In genomic region chr1:32817815-32818786, GRCh38 we compare ENCODE assay signal across 1 cellular context.
TF ChIP-seq lines count a peak whose summit lies in the region.

No MANE protein-coding gene starts in this region.

TF ChIP-seq in HepG2, 621 proteins besides CTCF, POLR2A, EP300 and RAD21 (continued from another document and continues in another):
- TF ChIP-seq GATAD1 (CRISPR knock-in tag; IDR thresholded peaks at IDR 0.05) (no peak), SOX13 (IDR thresholded peaks at IDR 0.05) (no peak), SOX13 (CRISPR knock-in tag; conservative IDR thresholded peaks at IDR 0.05 in 1 of 2, IDR thresholded peaks at IDR 0.05 in 1 of 2) (no peak), ZNF33B (CRISPR knock-in tag; IDR thresholded peaks at IDR 0.05) (peak; percentile 26; the same call in 1 of the 2 replicates), ZNF317 (CRISPR knock-in tag; IDR thresholded peaks at IDR 0.05) (no peak), SRSF1 (optimal IDR thresholded peaks at IDR 0.05; ENCODE audit: low read depth, low read length) (no peak), MAX (IDR thresholded peaks at IDR 0.05) (no peak; the same call in none of the 2 replicates), ZNF572 (CRISPR knock-in tag; IDR thresholded peaks at IDR 0.05) (peak; percentile 68; the same call in 1 of the 2 replicates), ZNF841 (CRISPR knock-in tag; IDR thresholded peaks at IDR 0.05; ENCODE audit: borderline replicate concordance) (no peak), SIX4 (CRISPR knock-in tag; IDR thresholded peaks at IDR 0.05) (peak; percentile 26; the same call in 1 of the 2 replicates), YY1 (IDR thresholded peaks at IDR 0.05; ENCODE audit: insufficient read depth, insufficient replicate concordance, low read depth, low read length) (peak; percentile 34), ZFP36L2 (CRISPR knock-in tag; IDR thresholded peaks at IDR 0.05) (0 out of 2 replicates have a peak, but pooled peaks have one; percentile 48), ZNF564 (CRISPR knock-in tag; IDR thresholded peaks at IDR 0.05) (no peak), ZNF556 (CRISPR knock-in tag; IDR thresholded peaks at IDR 0.05; ENCODE audit: borderline replicate concordance) (no peak), POLR2G (IDR thresholded peaks at IDR 0.05; ENCODE audit: low read depth, low read length) (peak; percentile 66), NCOR1 (IDR thresholded peaks at IDR 0.05; ENCODE audit: borderline replicate concordance, low read length) (no peak), FLYWCH1 (CRISPR knock-in tag; IDR thresholded peaks at IDR 0.05) (no peak), HIVEP1 (CRISPR knock-in tag; IDR thresholded peaks at IDR 0.05) (0 out of 2 replicates have a peak, but pooled peaks have one; percentile 12), RARA (CRISPR knock-in tag; IDR thresholded peaks at IDR 0.05) (no peak), SMAD1 (CRISPR knock-in tag; IDR thresholded peaks at IDR 0.05; ENCODE audit: borderline replicate concordance, low read depth) (no peak), YEATS2 (CRISPR knock-in tag; IDR thresholded peaks at IDR 0.05; ENCODE audit: borderline replicate concordance) (peak; percentile 56; the same call in 1 of the 2 replicates), MAF1 (CRISPR knock-in tag; IDR thresholded peaks at IDR 0.05; ENCODE audit: borderline replicate concordance) (peak; percentile 28; the same call in 1 of the 2 replicates), EEA1 (CRISPR knock-in tag; IDR thresholded peaks at IDR 0.05; ENCODE audit: borderline replicate concordance) (no peak), ZXDC (CRISPR knock-in tag; IDR thresholded peaks at IDR 0.05) (no peak), ZMYM2 (CRISPR knock-in tag; IDR thresholded peaks at IDR 0.05) (no peak), SIN3A (IDR thresholded peaks at IDR 0.05; ENCODE audit: borderline replicate concordance, low read depth, low read length) (peak; percentile 61; the same call in 1 of the 2 replicates), KLF13 (CRISPR knock-in tag; IDR thresholded peaks at IDR 0.05) (no peak), TAF1 (CRISPR knock-in tag; IDR thresholded peaks at IDR 0.05) (peak; percentile 49; the same call in 1 of the 2 replicates), ELK4 (CRISPR knock-in tag; IDR thresholded peaks at IDR 0.05; ENCODE audit: borderline replicate concordance) (no peak), IRX3 (CRISPR knock-in tag; IDR thresholded peaks at IDR 0.05; ENCODE audit: borderline replicate concordance, low read depth) (peak; percentile 77; the same call in 1 of the 2 replicates), ZNF678 (CRISPR knock-in tag; IDR thresholded peaks at IDR 0.05) (no peak), ZNF274 (CRISPR knock-in tag; IDR thresholded peaks at IDR 0.05) (peak; percentile 59; the same call in 1 of the 2 replicates), ZNF777 (CRISPR knock-in tag; IDR thresholded peaks at IDR 0.05) (peak; percentile 62), SIX1 (CRISPR knock-in tag; IDR thresholded peaks at IDR 0.05; ENCODE audit: borderline replicate concordance) (no peak), ZNF20 (CRISPR knock-in tag; IDR thresholded peaks at IDR 0.05) (no peak; the same call in 1 of the 2 replicates), SAFB2 (CRISPR knock-in tag; IDR thresholded peaks at IDR 0.05; ENCODE audit: borderline replicate concordance, low read depth) (no peak), MNT (IDR thresholded peaks at IDR 0.05) (no peak), MATR3 (CRISPR knock-in tag; IDR thresholded peaks at IDR 0.05) (no peak), ARNT2 (CRISPR knock-in tag; IDR thresholded peaks at IDR 0.05; ENCODE audit: low read depth) (no peak)
- TF ChIP-seq, protein P1, sequence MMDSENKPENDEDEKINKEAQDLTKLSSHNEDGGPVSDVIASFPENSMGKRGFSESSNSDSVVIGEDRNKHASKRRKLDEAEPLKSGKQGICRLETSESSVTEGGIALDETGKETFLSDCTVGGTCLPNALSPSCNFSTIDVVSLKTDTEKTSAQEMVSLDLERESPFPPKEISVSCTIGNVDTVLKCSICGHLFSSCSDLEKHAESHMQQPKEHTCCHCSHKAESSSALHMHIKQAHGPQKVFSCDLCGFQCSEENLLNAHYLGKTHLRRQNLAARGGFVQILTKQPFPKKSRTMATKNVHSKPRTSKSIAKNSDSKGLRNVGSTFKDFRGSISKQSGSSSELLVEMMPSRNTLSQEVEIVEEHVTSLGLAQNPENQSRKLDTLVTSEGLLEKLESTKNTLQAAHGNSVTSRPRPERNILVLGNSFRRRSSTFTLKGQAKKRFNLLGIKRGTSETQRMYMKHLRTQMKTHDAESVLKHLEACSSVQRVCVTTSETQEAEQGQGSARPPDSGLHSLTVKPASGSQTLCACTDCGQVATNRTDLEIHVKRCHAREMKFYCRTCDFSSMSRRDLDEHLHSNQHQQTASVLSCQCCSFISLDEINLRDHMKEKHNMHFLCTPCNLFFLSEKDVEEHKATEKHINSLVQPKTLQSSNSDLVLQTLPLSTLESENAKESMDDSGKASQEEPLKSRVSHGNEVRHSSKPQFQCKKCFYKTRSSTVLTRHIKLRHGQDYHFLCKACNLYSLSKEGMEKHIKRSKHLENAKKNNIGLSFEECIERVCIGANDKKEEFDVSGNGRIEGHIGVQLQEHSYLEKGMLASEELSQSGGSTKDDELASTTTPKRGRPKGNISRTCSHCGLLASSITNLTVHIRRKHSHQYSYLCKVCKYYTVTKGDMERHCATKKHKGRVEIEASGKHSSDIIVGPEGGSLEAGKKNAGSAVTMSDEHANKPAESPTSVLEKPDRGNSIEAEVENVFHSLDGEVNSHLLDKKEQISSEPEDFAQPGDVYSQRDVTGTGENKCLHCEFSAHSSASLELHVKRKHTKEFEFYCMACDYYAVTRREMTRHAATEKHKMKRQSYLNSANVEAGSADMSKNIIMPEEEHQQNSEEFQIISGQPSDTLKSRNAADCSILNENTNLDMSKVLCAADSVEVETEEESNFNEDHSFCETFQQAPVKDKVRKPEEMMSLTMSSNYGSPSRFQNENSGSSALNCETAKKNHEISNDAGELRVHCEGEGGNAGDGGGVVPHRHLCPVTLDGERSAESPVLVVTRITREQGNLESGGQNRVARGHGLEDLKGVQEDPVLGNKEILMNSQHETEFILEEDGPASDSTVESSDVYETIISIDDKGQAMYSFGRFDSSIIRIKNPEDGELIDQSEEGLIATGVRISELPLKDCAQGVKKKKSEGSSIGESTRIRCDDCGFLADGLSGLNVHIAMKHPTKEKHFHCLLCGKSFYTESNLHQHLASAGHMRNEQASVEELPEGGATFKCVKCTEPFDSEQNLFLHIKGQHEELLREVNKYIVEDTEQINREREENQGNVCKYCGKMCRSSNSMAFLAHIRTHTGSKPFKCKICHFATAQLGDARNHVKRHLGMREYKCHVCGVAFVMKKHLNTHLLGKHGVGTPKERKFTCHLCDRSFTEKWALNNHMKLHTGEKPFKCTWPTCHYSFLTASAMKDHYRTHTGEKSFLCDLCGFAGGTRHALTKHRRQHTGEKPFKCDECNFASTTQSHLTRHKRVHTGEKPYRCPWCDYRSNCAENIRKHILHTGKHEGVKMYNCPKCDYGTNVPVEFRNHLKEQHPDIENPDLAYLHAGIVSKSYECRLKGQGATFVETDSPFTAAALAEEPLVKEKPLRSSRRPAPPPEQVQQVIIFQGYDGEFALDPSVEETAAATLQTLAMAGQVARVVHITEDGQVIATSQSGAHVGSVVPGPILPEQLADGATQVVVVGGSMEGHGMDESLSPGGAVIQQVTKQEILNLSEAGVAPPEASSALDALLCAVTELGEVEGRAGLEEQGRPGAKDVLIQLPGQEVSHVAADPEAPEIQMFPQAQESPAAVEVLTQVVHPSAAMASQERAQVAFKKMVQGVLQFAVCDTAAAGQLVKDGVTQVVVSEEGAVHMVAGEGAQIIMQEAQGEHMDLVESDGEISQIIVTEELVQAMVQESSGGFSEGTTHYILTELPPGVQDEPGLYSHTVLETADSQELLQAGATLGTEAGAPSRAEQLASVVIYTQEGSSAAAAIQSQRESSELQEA (CRISPR knock-in tag; IDR thresholded peaks at IDR 0.05; ENCODE audit: not compliant biosample characterization), result no peak
- TF ChIP-seq, protein P2, sequence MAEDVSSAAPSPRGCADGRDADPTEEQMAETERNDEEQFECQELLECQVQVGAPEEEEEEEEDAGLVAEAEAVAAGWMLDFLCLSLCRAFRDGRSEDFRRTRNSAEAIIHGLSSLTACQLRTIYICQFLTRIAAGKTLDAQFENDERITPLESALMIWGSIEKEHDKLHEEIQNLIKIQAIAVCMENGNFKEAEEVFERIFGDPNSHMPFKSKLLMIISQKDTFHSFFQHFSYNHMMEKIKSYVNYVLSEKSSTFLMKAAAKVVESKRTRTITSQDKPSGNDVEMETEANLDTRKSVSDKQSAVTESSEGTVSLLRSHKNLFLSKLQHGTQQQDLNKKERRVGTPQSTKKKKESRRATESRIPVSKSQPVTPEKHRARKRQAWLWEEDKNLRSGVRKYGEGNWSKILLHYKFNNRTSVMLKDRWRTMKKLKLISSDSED (CRISPR knock-in tag; IDR thresholded peaks at IDR 0.05), result 0 out of 2 replicates have a peak, but pooled peaks have one; percentile 65
- TF ChIP-seq, protein P3, sequence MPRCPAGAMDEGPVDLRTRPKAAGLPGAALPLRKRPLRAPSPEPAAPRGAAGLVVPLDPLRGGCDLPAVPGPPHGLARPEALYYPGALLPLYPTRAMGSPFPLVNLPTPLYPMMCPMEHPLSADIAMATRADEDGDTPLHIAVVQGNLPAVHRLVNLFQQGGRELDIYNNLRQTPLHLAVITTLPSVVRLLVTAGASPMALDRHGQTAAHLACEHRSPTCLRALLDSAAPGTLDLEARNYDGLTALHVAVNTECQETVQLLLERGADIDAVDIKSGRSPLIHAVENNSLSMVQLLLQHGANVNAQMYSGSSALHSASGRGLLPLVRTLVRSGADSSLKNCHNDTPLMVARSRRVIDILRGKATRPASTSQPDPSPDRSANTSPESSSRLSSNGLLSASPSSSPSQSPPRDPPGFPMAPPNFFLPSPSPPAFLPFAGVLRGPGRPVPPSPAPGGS (CRISPR knock-in tag; IDR thresholded peaks at IDR 0.05), result 0 out of 2 replicates have a peak, but pooled peaks have one; percentile 18
- TF ChIP-seq, protein P4, sequence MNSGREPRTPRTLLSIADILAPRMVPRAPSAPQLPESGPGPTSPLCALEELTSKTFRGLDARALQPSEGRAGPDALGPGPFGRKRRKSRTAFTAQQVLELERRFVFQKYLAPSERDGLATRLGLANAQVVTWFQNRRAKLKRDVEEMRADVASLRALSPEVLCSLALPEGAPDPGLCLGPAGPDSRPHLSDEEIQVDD (CRISPR knock-in tag; IDR thresholded peaks at IDR 0.05; ENCODE audit: borderline replicate concordance), result no peak
- TF ChIP-seq, protein P5, sequence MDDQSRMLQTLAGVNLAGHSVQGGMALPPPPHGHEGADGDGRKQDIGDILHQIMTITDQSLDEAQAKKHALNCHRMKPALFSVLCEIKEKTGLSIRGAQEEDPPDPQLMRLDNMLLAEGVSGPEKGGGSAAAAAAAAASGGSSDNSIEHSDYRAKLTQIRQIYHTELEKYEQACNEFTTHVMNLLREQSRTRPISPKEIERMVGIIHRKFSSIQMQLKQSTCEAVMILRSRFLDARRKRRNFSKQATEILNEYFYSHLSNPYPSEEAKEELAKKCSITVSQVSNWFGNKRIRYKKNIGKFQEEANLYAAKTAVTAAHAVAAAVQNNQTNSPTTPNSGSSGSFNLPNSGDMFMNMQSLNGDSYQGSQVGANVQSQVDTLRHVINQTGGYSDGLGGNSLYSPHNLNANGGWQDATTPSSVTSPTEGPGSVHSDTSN (CRISPR knock-in tag; IDR thresholded peaks at IDR 0.05; ENCODE audit: borderline replicate concordance), result no peak
- TF ChIP-seq, protein P6, sequence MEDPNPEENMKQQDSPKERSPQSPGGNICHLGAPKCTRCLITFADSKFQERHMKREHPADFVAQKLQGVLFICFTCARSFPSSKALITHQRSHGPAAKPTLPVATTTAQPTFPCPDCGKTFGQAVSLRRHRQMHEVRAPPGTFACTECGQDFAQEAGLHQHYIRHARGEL (CRISPR knock-in tag; IDR thresholded peaks at IDR 0.05), result no peak
